1 cellular context compared by ENCODE assay signal in genomic region chr12:113808095-113808951, GRCh38.
TF ChIP-seq lines count a peak whose summit lies in the region.

No MANE protein-coding gene starts in this region.

TF ChIP-seq in IMR-90, 13 proteins besides CTCF, POLR2A, EP300 and RAD21:
- TF ChIP-seq MAZ (IDR thresholded peaks at IDR 0.05; ENCODE audit: borderline replicate concordance, low read depth, low read length) = no peak
- TF ChIP-seq RCOR1 (IDR thresholded peaks at IDR 0.05; ENCODE audit: insufficient replicate concordance, low read length) = no peak
- no peak for TF ChIP-seq CEBPB (IDR thresholded peaks at IDR 0.05; ENCODE audit: low read depth, low read length)
- TF ChIP-seq ELK1 (IDR thresholded peaks at IDR 0.05; ENCODE audit: borderline replicate concordance, low read depth, low read length) = no peak
- TF ChIP-seq RFX5 (IDR thresholded peaks at IDR 0.05; ENCODE audit: low read depth, low read length) = no peak
- no peak for TF ChIP-seq FOS (IDR thresholded peaks at IDR 0.05; ENCODE audit: low read depth, low read length)
- TF ChIP-seq SMC3 (IDR thresholded peaks at IDR 0.05; ENCODE audit: low read depth, low read length) = no peak
- TF ChIP-seq, protein P1, sequence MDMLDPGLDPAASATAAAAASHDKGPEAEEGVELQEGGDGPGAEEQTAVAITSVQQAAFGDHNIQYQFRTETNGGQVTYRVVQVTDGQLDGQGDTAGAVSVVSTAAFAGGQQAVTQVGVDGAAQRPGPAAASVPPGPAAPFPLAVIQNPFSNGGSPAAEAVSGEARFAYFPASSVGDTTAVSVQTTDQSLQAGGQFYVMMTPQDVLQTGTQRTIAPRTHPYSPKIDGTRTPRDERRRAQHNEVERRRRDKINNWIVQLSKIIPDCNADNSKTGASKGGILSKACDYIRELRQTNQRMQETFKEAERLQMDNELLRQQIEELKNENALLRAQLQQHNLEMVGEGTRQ (IDR thresholded peaks at IDR 0.05; ENCODE audit: low read depth, low read length) = no peak
- TF ChIP-seq NFE2L2 (IDR thresholded peaks at IDR 0.05; ENCODE audit: low read depth, low read length) = no peak
- no peak for TF ChIP-seq MXI1 (IDR thresholded peaks at IDR 0.05; ENCODE audit: borderline replicate concordance, low read depth, low read length)
- TF ChIP-seq MAFK (IDR thresholded peaks at IDR 0.05; ENCODE audit: low read depth, low read length) = no peak
- no peak for TF ChIP-seq BHLHE40 (IDR thresholded peaks at IDR 0.05; ENCODE audit: low read depth, low read length)
